In genomic region chr9:96620155-96620514, GRCh38 we compare ENCODE assay signal across 9 cellular contexts. TPM values are rescaled to one million over a fixed set of nuclear protein-coding genes. Genes with fewer than 3 reads are reported as not detected.
A peak's percentile ranks its signal among the peaks of the same experiment; 100 is the strongest.
DNase-seq lines count a peak whose midpoint lies in the region; ATAC-seq, FAIRE-seq and TF ChIP-seq lines count a peak whose summit lies in the region.
"Had no signal": no experiment of that assay in that cellular context is flagged by ENCODE, and none has a peak within 500 bp of the region (broad histone marks: within the 10 kb centered on the region; RNA-seq: fewer than 3 reads in every experiment).

No MANE protein-coding gene starts in this region.

- no peak for FAIRE-seq in bronchial epithelial cell (lab: Jason Lieb, UNC)

- peaks cover 13% of the 10 kb centered on the region for H3K4me1 Mint-ChIP-seq in activated naive CD4-positive, alpha-beta T cell treated with anti-CD3 and anti-CD28 coated beads, Interleukin-2, amount 50 U/mL, for 24 hours
- peaks cover 35% of the 10 kb centered on the region for H3K4me1 Mint-ChIP-seq in type B pancreatic cell (ENCODE audit: unreplicated experiment)

- no peak for ATAC-seq in GM18517 (IDR thresholded peaks at IDR 0.05; ENCODE audit: unreplicated experiment)

- no peaks in the 10 kb centered on the region for H3K9me3 Mint-ChIP-seq in activated naive CD4-positive, alpha-beta T cell treated with anti-CD3 and anti-CD28 coated beads, Interleukin-2, amount 50 U/mL, for 24 hours
- H3K9me3 Mint-ChIP-seq in type B pancreatic cell, result no peaks in the 10 kb centered on the region

- H3K9me3 ChIP-seq in mesodermal cell (ENCODE audit: control insufficient read depth, low read length), result no peaks in the 10 kb centered on the region

- H3K36me3 ChIP-seq in bronchial epithelial cell (ENCODE audit: control insufficient read depth, insufficient read depth, low read length) (no peaks in the 10 kb centered on the region), mesodermal cell (ENCODE audit: control insufficient read depth, insufficient read depth, low read length) (no peaks in the 10 kb centered on the region)

- H3K27me3 ChIP-seq in bronchial epithelial cell (ENCODE audit: control insufficient read depth, insufficient read depth, low read length), result no peaks in the 10 kb centered on the region

- TF ChIP-seq CTCF in bronchial epithelial cell (IDR thresholded peaks at IDR 0.05; ENCODE audit: insufficient read depth, low read length, severe bottlenecking) (no peak), type B pancreatic cell (conservative IDR thresholded peaks at IDR 0.05) (no peak)

- H3K27ac Mint-ChIP-seq in activated naive CD4-positive, alpha-beta T cell treated with anti-CD3 and anti-CD28 coated beads, Interleukin-2, amount 50 U/mL, for 24 hours, result no peak overlapping the region
- peak overlapping the region; percentile 97 for H3K27ac Mint-ChIP-seq in type B pancreatic cell

- peaks cover 28% of the 10 kb centered on the region for H3K27me3 Mint-ChIP-seq in activated naive CD4-positive, alpha-beta T cell treated with anti-CD3 and anti-CD28 coated beads, Interleukin-2, amount 50 U/mL, for 24 hours
- peaks cover 4% of the 10 kb centered on the region for H3K27me3 Mint-ChIP-seq in type B pancreatic cell

- peak overlapping the region; percentile 60 for H3K4me3 ChIP-seq in bronchial epithelial cell (ENCODE audit: low read depth, low read length)
- H3K4me3 ChIP-seq in mesodermal cell (ENCODE audit: extremely low read depth, insufficient read depth, low read length, poor library complexity, severe bottlenecking), result peak overlapping the region; percentile 52

- peak overlapping the region; percentile 76 for H3K27ac ChIP-seq in mesodermal cell (ENCODE audit: low read depth, low read length, severe bottlenecking)

- no peak for DNase-seq in activated naive CD4-positive, alpha-beta T cell treated with anti-CD3 and anti-CD28 coated beads, Interleukin-2, amount 50 U/mL, for 16 hours
- DNase-seq in bronchial epithelial cell (ENCODE audit: low read depth) (no peak), type B pancreatic cell (ENCODE audit: extremely low spot score, unreplicated experiment) (no peak), UCSD-AML1 (lab: John Stamatoyannopoulos, UW; ENCODE audit: unreplicated experiment) (no peak)
- no peak for DNase-seq in NK-92 treated with Interleukin-12 subunit alpha and Interleukin-12 subunit beta, amount 100 ng/mL, for 24 hours (lab: John Stamatoyannopoulos, UW)
- DNase-seq: DND-41 had no signal

- WGBS in mesodermal cell (ENCODE audit: insufficient coverage in 2 of 2), 2 experiments, result 23 to 29% methylated on average over 4 to 8 of the region's 11 CpGs

- H3K4me1 ChIP-seq in mesodermal cell (ENCODE audit: control insufficient read depth, insufficient read depth, low read length, poor library complexity, severe bottlenecking), result peaks cover 11% of the 10 kb centered on the region

- H3K4me3 Mint-ChIP-seq in activated naive CD4-positive, alpha-beta T cell treated with anti-CD3 and anti-CD28 coated beads, Interleukin-2, amount 50 U/mL, for 24 hours, result peak overlapping the region; percentile 73
- peak overlapping the region; percentile 96 for H3K4me3 Mint-ChIP-seq in type B pancreatic cell

- H3K36me3 Mint-ChIP-seq in activated naive CD4-positive, alpha-beta T cell treated with anti-CD3 and anti-CD28 coated beads, Interleukin-2, amount 50 U/mL, for 24 hours, result no peaks in the 10 kb centered on the region
- no peaks in the 10 kb centered on the region for H3K36me3 Mint-ChIP-seq in type B pancreatic cell

RNA-seq across cellular contexts. Expression of gene CDC14B, which starts 0.5 kb away (rescaled TPM):
- total RNA-seq in bronchial epithelial cell, result 8.4 and 11.6 TPM in 2 replicates
- polyA plus RNA-seq in mesodermal cell (2013, experiment 1 of 2), result 24.3 TPM
- polyA plus RNA-seq in mesodermal cell (2013, experiment 2 of 2), result 25.0 TPM
- total RNA-seq in type B pancreatic cell (ENCODE audit: low replicate concordance), result 24.8 and 25.5 TPM in 2 replicates

RNA-seq across cellular contexts. Expression of gene PRXL2C, which starts 35.0 kb away (rescaled TPM):
- total RNA-seq in bronchial epithelial cell (5.8 and 9.5 TPM in 2 replicates), type B pancreatic cell (ENCODE audit: low replicate concordance) (5.6 and 7.5 TPM in 2 replicates)
- polyA plus RNA-seq in mesodermal cell (2013, experiment 1 of 2), result 9.6 TPM
- polyA plus RNA-seq in mesodermal cell (2013, experiment 2 of 2), result 10.5 TPM
